25 cellular contexts compared by ENCODE assay signal in genomic region chr1:91176250-91176649, GRCh38.
A peak's percentile ranks its signal among the peaks of the same experiment; 100 is the strongest.
DNase-seq lines count a peak whose midpoint lies in the region; ATAC-seq and TF ChIP-seq lines count a peak whose summit lies in the region.
"Had no signal": no experiment of that assay in that cellular context is flagged by ENCODE, and none has a peak within 500 bp of the region (broad histone marks: within the 10 kb centered on the region; RNA-seq: fewer than 3 reads in every experiment).

No MANE protein-coding gene starts in this region.

- no peak overlapping the region for H3K4me3 ChIP-seq in esophagus muscularis mucosa
- no peak overlapping the region for H3K4me3 ChIP-seq in left lung
- no peak overlapping the region for H3K4me3 ChIP-seq in lung
- no peak overlapping the region for H3K4me3 ChIP-seq in ovary
- H3K4me3 ChIP-seq: BLaER1, GM12878 had no signal

- 76% methylated on average over 1 of the region's 1 CpG for WGBS in esophagus muscularis mucosa
- WGBS in lung, 2 donors = 51 to 74% methylated on average over 1 of the region's 1 CpG
- 36 to 58% (median 36%) methylated on average over 1 of the region's 1 CpG for WGBS in ovary, 3 donors

- H3K36me3 ChIP-seq in esophagus muscularis mucosa (no peaks in the 10 kb centered on the region), left lung (no peaks in the 10 kb centered on the region), lung (ENCODE audit: control insufficient read depth in 2 of 2, insufficient read depth in 2 of 2, low read length in 2 of 2) (no peaks in the 10 kb centered on the region), ovary (no peaks in the 10 kb centered on the region)
- H3K36me3 ChIP-seq: BE2C, BLaER1 had no signal

- DNase-seq in NCI-H146 treated with DMSO at 0.1 percent for 48 hours (lab: John Stamatoyannopoulos, UW; ENCODE audit: unreplicated experiment) = peak; percentile 91
- DNase-seq in NCI-H146 (lab: John Stamatoyannopoulos, UW) = no peak
- peak; percentile 19 for DNase-seq in esophagus muscularis mucosa (ENCODE audit: extremely low spot score)
- no peak for DNase-seq in left lung
- no peak for DNase-seq in lung (ENCODE audit: low spot score)
- DNase-seq in ovary = no peak
- DNase-seq in medulla oblongata (ENCODE audit: extremely low spot score) = no peak
- DNase-seq: 8988T; ACHN; BE2C; C1 segment of cervical spinal cord; CD4-positive, alpha-beta memory T cell; CD4-positive, CD25-positive, alpha-beta regulatory T cell; CD8-positive, alpha-beta memory T cell; COR-L47; DMS 273 treated with DMSO at 0.1 percent for 48 hours; DMS153; DMS53; DMS79; DND-41; EL; GDM1 had no signal

- no peak for TF ChIP-seq CTCF in esophagus muscularis mucosa (IDR thresholded peaks at IDR 0.05)
- TF ChIP-seq CTCF in left lung (IDR thresholded peaks at IDR 0.05) = no peak
- no peak for TF ChIP-seq CTCF in lung (IDR thresholded peaks at IDR 0.05; ENCODE audit: control extremely low read depth, extremely low read depth)
- TF ChIP-seq CTCF in ovary (IDR thresholded peaks at IDR 0.05) = no peak

- peak; percentile 53 for ATAC-seq in left lung
- ATAC-seq in lung (ENCODE audit: insufficient read depth, low FRiP score) = peak; percentile 65
- no peak for ATAC-seq in HG03342 (IDR thresholded peaks at IDR 0.05; ENCODE audit: unreplicated experiment)
- ATAC-seq: GM12878 had no signal

- H3K9me3 ChIP-seq in esophagus muscularis mucosa = no peaks in the 10 kb centered on the region
- H3K9me3 ChIP-seq in left lung = no peaks in the 10 kb centered on the region
- no peaks in the 10 kb centered on the region for H3K9me3 ChIP-seq in lung (ENCODE audit: control insufficient read depth in 2 of 2, insufficient read depth in 1 of 2, low read length in 1 of 2)
- H3K9me3 ChIP-seq in ovary = no peaks in the 10 kb centered on the region
- H3K9me3 ChIP-seq: BE2C, BLaER1 had no signal

- H3K4me1 ChIP-seq in esophagus muscularis mucosa (peaks cover 0 to 6% (median 2%) of the 10 kb centered on the region in 4 donors), left lung (no peaks in the 10 kb centered on the region), lung (ENCODE audit: control insufficient read depth in 2 of 2, insufficient read depth in 2 of 2, low read length in 2 of 2) (peaks cover 0 to 1% of the 10 kb centered on the region in 2 donors), ovary (ENCODE audit: insufficient read depth) (peaks cover 1% of the 10 kb centered on the region)
- H3K4me1 ChIP-seq: BE2C, BLaER1 had no signal

- no peak for TF ChIP-seq EP300 in esophagus muscularis mucosa (IDR thresholded peaks at IDR 0.05)
- no peak for TF ChIP-seq EP300 in ovary (IDR thresholded peaks at IDR 0.05)

- intact Hi-C loops in esophagus muscularis mucosa (cut with DNase I) = no loop called here
- intact Hi-C loops in left lung (cut with DNase I) = loop anchor here in 1 of 2 donors (10.0 kb wide), 1 partner anchor 229 kb away; the partner anchor contains the start of gene HFM1
- intact Hi-C loops in ovary (cut with DNase I) = no loop called here

- H3K27ac ChIP-seq in esophagus muscularis mucosa (replicated peaks in 1 of 4) (no peak overlapping the region), left lung (no peak overlapping the region), lung (ENCODE audit: low read depth in 1 of 2, low read length in 1 of 2) (no peak overlapping the region), ovary (no peak overlapping the region)
- H3K27ac ChIP-seq: BLaER1 had no signal

- H3K27me3 ChIP-seq in esophagus muscularis mucosa = peaks cover 0 to 27% (median 0%) of the 10 kb centered on the region in 4 donors
- peaks cover 0 to 46% of the 10 kb centered on the region in 2 donors for H3K27me3 ChIP-seq in left lung
- no peaks in the 10 kb centered on the region for H3K27me3 ChIP-seq in lung (ENCODE audit: control insufficient read depth, insufficient read depth)
- no peaks in the 10 kb centered on the region for H3K27me3 ChIP-seq in ovary
- H3K27me3 ChIP-seq: BE2C, BLaER1 had no signal

- no peak for TF ChIP-seq POLR2A in esophagus muscularis mucosa (IDR thresholded peaks at IDR 0.05; ENCODE audit: low read depth)
- no peak for TF ChIP-seq POLR2A in ovary (IDR thresholded peaks at IDR 0.05)

Comparison
In these comparisons a context has a peak if more than half of its experiments do, and no peak if none do; other contexts are left out.
1. DNase-seq: peak in NCI-H146 treated with DMSO at 0.1 percent for 48 hours (single experiment) and esophagus muscularis mucosa (single experiment); none in NCI-H146 (single experiment), left lung (0 of 2), lung (single experiment), ovary (0 of 5) and medulla oblongata (single experiment).